ENCODE assay signal across 19 cellular contexts in genomic region chr3:28746990-28747389, GRCh38.
A peak's percentile ranks its signal among the peaks of the same experiment; 100 is the strongest.
DNase-seq lines count a peak whose midpoint lies in the region; ATAC-seq and TF ChIP-seq lines count a peak whose summit lies in the region.
"Had no signal": no experiment of that assay in that cellular context is flagged by ENCODE, and none has a peak within 500 bp of the region (broad histone marks: within the 10 kb centered on the region; RNA-seq: fewer than 3 reads in every experiment).

No MANE protein-coding gene starts in this region.

- no peak overlapping the region for H2BK12ac ChIP-seq in mesenchymal stem cell (ENCODE audit: low read length in 2 of 2)

- H4K91ac ChIP-seq in mesenchymal stem cell (ENCODE audit: low read length): no peak overlapping the region

- H2AFZ ChIP-seq in mesenchymal stem cell (ENCODE audit: low read depth, low read length): no peak overlapping the region

- H2BK5ac ChIP-seq in mesenchymal stem cell (ENCODE audit: low read depth, low read length, poor library complexity, severe bottlenecking): no peak overlapping the region

- no peak for DNase-seq in Right ventricle myocardium inferior (ENCODE audit: missing footprints)
- no peak for DNase-seq in left ventricle myocardium superior
- no peak for DNase-seq in left ventricle myocardium inferior
- DNase-seq in cardiac septum (ENCODE audit: low spot score): no peak
- no peak for DNase-seq in mesenchymal stem cell
- peak; percentile 50 to 67 for DNase-seq in gastrocnemius medialis
- no peak for DNase-seq in posterior vena cava (ENCODE audit: low spot score)
- DNase-seq: Caco-2; CD4-positive, CD25-positive, alpha-beta regulatory T cell; CD8-positive, alpha-beta T cell; DMS153; DND-41; GOT3; HFFc6 had no signal

- no peak overlapping the region for H3K4ac ChIP-seq in mesenchymal stem cell (ENCODE audit: low read depth in 1 of 2, low read length in 2 of 2)

- no peaks in the 10 kb centered on the region for H3K79me1 ChIP-seq in mesenchymal stem cell (replicated peaks; ENCODE audit: low read length, poor library complexity, severe bottlenecking)

- H3K9ac ChIP-seq in mesenchymal stem cell (ENCODE audit: low read length): no peak overlapping the region
- H3K9ac ChIP-seq: BLaER1 had no signal

- H3K27me3 ChIP-seq in left ventricle myocardium inferior (ENCODE audit: low read depth) (no peaks in the 10 kb centered on the region), mesenchymal stem cell (ENCODE audit: control insufficient read depth in 1 of 2, insufficient read depth in 1 of 2, low read length in 2 of 2) (no peaks in the 10 kb centered on the region), gastrocnemius medialis (no peaks in the 10 kb centered on the region)
- H3K27me3 ChIP-seq: BLaER1 had no signal

- TF ChIP-seq POLR2A in gastrocnemius medialis (IDR thresholded peaks at IDR 0.05): no peak

- H3K9me3 ChIP-seq in left ventricle myocardium inferior (replicated peaks) (peaks cover 19% of the 10 kb centered on the region), mesenchymal stem cell (ENCODE audit: control insufficient read depth, low read length) (peaks cover 18% of the 10 kb centered on the region), gastrocnemius medialis (no peaks in the 10 kb centered on the region)
- H3K9me3 ChIP-seq: Caco-2 had no signal

- H3K23ac ChIP-seq in mesenchymal stem cell (ENCODE audit: low read length in 2 of 2): no peak overlapping the region

- H4K8ac ChIP-seq in mesenchymal stem cell (ENCODE audit: low read length): no peak overlapping the region

- intact Hi-C loops in Right ventricle myocardium inferior (cut with DNase I) (loop anchor here (1.0 kb wide), 1 partner anchor 30 kb away; no protein-coding TSS in a partner anchor), left ventricle myocardium superior (cut with micrococcal nuclease) (loop anchor here (5.0 kb wide), 1 partner anchor 740 kb away; no protein-coding TSS in a partner anchor), left ventricle myocardium inferior (cut with micrococcal nuclease) (no loop called here), cardiac septum (cut with DNase I) (no loop called here), gastrocnemius medialis (cut with DNase I; ENCODE audit: low total_unique reads) (loop anchor here (5.0 to 10.0 kb wide), 3 partner anchors 95 to 538 kb away; partner anchors contain the start of gene RBMS3), posterior vena cava (cut with DNase I) (no loop called here)

- 90% methylated on average over 2 of the region's 2 CpGs for WGBS in mesenchymal stem cell

- H3K14ac ChIP-seq in mesenchymal stem cell (ENCODE audit: low read length in 2 of 2): no peak overlapping the region

- H3K27ac ChIP-seq in left ventricle myocardium inferior (replicated peaks): peak overlapping the region; percentile 90
- no peak overlapping the region for H3K27ac ChIP-seq in mesenchymal stem cell (ENCODE audit: low read length, poor library complexity, severe bottlenecking)
- H3K27ac ChIP-seq in gastrocnemius medialis: peak overlapping the region; percentile 79 to 92 (median 90)
- H3K27ac ChIP-seq: 22Rv1, BLaER1, C4-2B had no signal

- no peak overlapping the region for H3K4me2 ChIP-seq in mesenchymal stem cell (ENCODE audit: low read length, poor library complexity, severe bottlenecking)
- H3K4me2 ChIP-seq: BLaER1 had no signal

- peaks cover 44% of the 10 kb centered on the region for H3K4me1 ChIP-seq in left ventricle myocardium inferior
- H3K4me1 ChIP-seq in mesenchymal stem cell (ENCODE audit: control insufficient read depth, insufficient read depth, low read depth, low read length): no peaks in the 10 kb centered on the region
- peaks cover 52 to 54% of the 10 kb centered on the region in 2 donors for H3K4me1 ChIP-seq in gastrocnemius medialis
- H3K4me1 ChIP-seq: BLaER1, Caco-2, HAP-1 had no signal

- H2AK5ac ChIP-seq in mesenchymal stem cell (ENCODE audit: low read length, severe bottlenecking): peak overlapping the region; percentile 49

- H3K4me3 ChIP-seq in left ventricle myocardium inferior (no peak overlapping the region), mesenchymal stem cell (ENCODE audit: insufficient read depth in 1 of 2, low read depth in 1 of 2, low read length in 2 of 2) (no peak overlapping the region), gastrocnemius medialis (no peak overlapping the region)
- H3K4me3 ChIP-seq: BLaER1, HAP-1 had no signal

- TF ChIP-seq CTCF in left ventricle myocardium inferior (IDR thresholded peaks at IDR 0.05; ENCODE audit: borderline replicate concordance) (no peak), gastrocnemius medialis (IDR thresholded peaks at IDR 0.05 in 4 of 5, conservative IDR thresholded peaks at IDR 0.05 in 1 of 5) (no peak)

- H2BK120ac ChIP-seq in mesenchymal stem cell (ENCODE audit: low read depth, low read length): no peak overlapping the region

- no peak overlapping the region for H3K18ac ChIP-seq in mesenchymal stem cell (ENCODE audit: low read depth in 1 of 2, low read length in 2 of 2)

- H3K36me3 ChIP-seq in left ventricle myocardium inferior (no peaks in the 10 kb centered on the region), mesenchymal stem cell (ENCODE audit: control insufficient read depth in 1 of 2, insufficient read depth in 2 of 2, low read depth in 1 of 2, low read length in 2 of 2) (no peaks in the 10 kb centered on the region), gastrocnemius medialis (no peaks in the 10 kb centered on the region)
- H3K36me3 ChIP-seq: BLaER1, HAP-1 had no signal

- peak; percentile 27 for ATAC-seq in Right ventricle myocardium inferior
- no peak for ATAC-seq in left ventricle myocardium superior
- ATAC-seq in gastrocnemius medialis: peak; percentile 71 to 77
- no peak for ATAC-seq in GM19467 (IDR thresholded peaks at IDR 0.05; ENCODE audit: unreplicated experiment)
- ATAC-seq: CD8-positive, alpha-beta T cell had no signal

- H2BK15ac ChIP-seq in mesenchymal stem cell (ENCODE audit: low read depth, poor library complexity, severe bottlenecking): no peak overlapping the region

- in situ Hi-C loops in gastrocnemius medialis (cut with MboI; ENCODE audit: low sequenced_read_pairs in 4 of 4): no loop called here

Comparison
In these comparisons a context has a peak if more than half of its experiments do, and no peak if none do; other contexts are left out.
1. ATAC-seq: peak in Right ventricle myocardium inferior (single experiment) and gastrocnemius medialis (2 of 2); none in left ventricle myocardium superior (single experiment) and GM19467 (single experiment).
2. intact Hi-C loops: an anchor here in Right ventricle myocardium inferior (1.0 kb wide), left ventricle myocardium superior (5.0 kb wide) and gastrocnemius medialis (5.0 to 10.0 kb wide); none called in left ventricle myocardium inferior, cardiac septum and posterior vena cava.
3. DNase-seq: peak in gastrocnemius medialis (2 of 2); none in Right ventricle myocardium inferior (single experiment), left ventricle myocardium superior (single experiment), left ventricle myocardium inferior (single experiment), cardiac septum (single experiment), mesenchymal stem cell (single experiment) and posterior vena cava (single experiment).